12 cellular contexts compared by ENCODE assay signal in genomic region chr15:92005154-92005553, GRCh38.
A peak's percentile ranks its signal among the peaks of the same experiment; 100 is the strongest.
DNase-seq lines count a peak whose midpoint lies in the region; FAIRE-seq and TF ChIP-seq lines count a peak whose summit lies in the region.
"Had no signal": no experiment of that assay in that cellular context is flagged by ENCODE, and none has a peak within 500 bp of the region (broad histone marks: within the 10 kb centered on the region; RNA-seq: fewer than 3 reads in every experiment).

No MANE protein-coding gene starts in this region.

- H3K4me2 ChIP-seq in neural cell (ENCODE audit: low read length) = no peak overlapping the region
- H3K4me2 ChIP-seq: neural progenitor cell had no signal

- no peak overlapping the region for H3K27ac Mint-ChIP-seq in T-helper 2 cell treated with Interferon-gamma antibody and Interleukin-4, amounts not matched to agents 5 μg/mL and 100 μg/mL, for 36 hours
- H3K27ac Mint-ChIP-seq: neural progenitor cell had no signal

- no peaks in the 10 kb centered on the region for H4K20me1 ChIP-seq in neural cell (ENCODE audit: insufficient read depth)

- no peaks in the 10 kb centered on the region for H3K9me2 ChIP-seq in neural cell (ENCODE audit: insufficient read depth, low read length)

- H3K9ac ChIP-seq in neural cell (ENCODE audit: low read length) = no peak overlapping the region
- H3K9ac ChIP-seq: neural progenitor cell had no signal

- TF ChIP-seq EP300 in neural cell (conservative IDR thresholded peaks at IDR 0.05; ENCODE audit: poor library complexity, severe bottlenecking) = no peak

- no peaks in the 10 kb centered on the region for H3K9me3 ChIP-seq in neural cell (ENCODE audit: low read length)

- no peaks in the 10 kb centered on the region for H3K27me3 ChIP-seq in neural cell (ENCODE audit: insufficient read depth, low read depth, low read length)
- H3K27me3 ChIP-seq: neural progenitor cell had no signal

- FAIRE-seq in D721Med (lab: Jason Lieb, UNC) = no peak
- FAIRE-seq: keratinocyte had no signal

- no peaks in the 10 kb centered on the region for H3K27me3 Mint-ChIP-seq in T-helper 2 cell treated with Interferon-gamma antibody and Interleukin-4, amounts not matched to agents 5 μg/mL and 100 μg/mL, for 36 hours (ENCODE audit: low read depth)

- TF ChIP-seq RAD21 in neural cell (conservative IDR thresholded peaks at IDR 0.05) = no peak

- H2AFZ ChIP-seq in neural cell (ENCODE audit: low read depth, low read length) = no peak overlapping the region
- H2AFZ ChIP-seq: neural progenitor cell had no signal

- H3K36me3 Mint-ChIP-seq in T-helper 2 cell treated with Interferon-gamma antibody and Interleukin-4, amounts not matched to agents 5 μg/mL and 100 μg/mL, for 36 hours (ENCODE audit: low read depth) = no peaks in the 10 kb centered on the region
- H3K36me3 Mint-ChIP-seq: neural progenitor cell had no signal

- peaks cover 16% of the 10 kb centered on the region for H3F3A ChIP-seq in neural cell (ENCODE audit: insufficient read depth, low read length, poor library complexity, severe bottlenecking)

- H3K4me1 Mint-ChIP-seq in T-helper 2 cell treated with Interferon-gamma antibody and Interleukin-4, amounts not matched to agents 5 μg/mL and 100 μg/mL, for 36 hours (ENCODE audit: low read depth) = peaks cover 30% of the 10 kb centered on the region

- no peak for TF ChIP-seq CTCF in neural cell (IDR thresholded peaks at IDR 0.05; ENCODE audit: poor library complexity, severe bottlenecking)
- no peak for TF ChIP-seq CTCF in D721Med (IDR thresholded peaks at IDR 0.05; ENCODE audit: insufficient read depth, missing control alignments)

- H3K79me2 ChIP-seq in neural cell (replicated peaks; ENCODE audit: insufficient read depth, low read length) = peaks cover 36% of the 10 kb centered on the region

- no peaks in the 10 kb centered on the region for H3K36me3 ChIP-seq in neural cell (ENCODE audit: insufficient read depth, low read length)
- H3K36me3 ChIP-seq: neural progenitor cell had no signal

- H3K4me3 Mint-ChIP-seq in T-helper 2 cell treated with Interferon-gamma antibody and Interleukin-4, amounts not matched to agents 5 μg/mL and 100 μg/mL, for 36 hours = no peak overlapping the region
- H3K4me3 Mint-ChIP-seq: neural progenitor cell had no signal

- peak overlapping the region; percentile 18 for H3K4me3 ChIP-seq in neural cell (ENCODE audit: low read length)
- H3K4me3 ChIP-seq: neural progenitor cell had no signal

- H3K9me3 Mint-ChIP-seq in T-helper 2 cell treated with Interferon-gamma antibody and Interleukin-4, amounts not matched to agents 5 μg/mL and 100 μg/mL, for 36 hours = no peaks in the 10 kb centered on the region
- H3K9me3 Mint-ChIP-seq: neural progenitor cell had no signal

- DNase-seq in NCI-H2196 (lab: John Stamatoyannopoulos, UW; ENCODE audit: unreplicated experiment) = peak; percentile 10
- DNase-seq in NCI-H2196 treated with DMSO at 0.1 percent for 48 hours (lab: John Stamatoyannopoulos, UW; ENCODE audit: unreplicated experiment) = no peak
- peak; percentile 12 for DNase-seq in NCI-H146 treated with DMSO at 0.1 percent for 48 hours (lab: John Stamatoyannopoulos, UW; ENCODE audit: unreplicated experiment)
- peak; percentile 76 for DNase-seq in RPMI8226
- DNase-seq in NCI-H524 treated with DMSO at 0.1 percent for 48 hours (lab: John Stamatoyannopoulos, UW) = no peak
- no peak for DNase-seq in T-helper 2 cell treated with Interferon-gamma antibody and Interleukin-4, amounts not matched to agents 5 μg/mL and 100 μg/mL, for 36 hours (ENCODE audit: low spot score)
- DNase-seq in D721Med (ENCODE audit: insufficient read length, low spot score) = no peak
- DNase-seq: effector CD8-positive, alpha-beta T cell; retina had no signal

- H3K27ac ChIP-seq in neural cell (ENCODE audit: low read length) = no peak overlapping the region
- H3K27ac ChIP-seq: neural progenitor cell had no signal

TF ChIP-seq in neural cell, 6 proteins besides CTCF, POLR2A, EP300 and RAD21:
- TF ChIP-seq, protein P1, sequence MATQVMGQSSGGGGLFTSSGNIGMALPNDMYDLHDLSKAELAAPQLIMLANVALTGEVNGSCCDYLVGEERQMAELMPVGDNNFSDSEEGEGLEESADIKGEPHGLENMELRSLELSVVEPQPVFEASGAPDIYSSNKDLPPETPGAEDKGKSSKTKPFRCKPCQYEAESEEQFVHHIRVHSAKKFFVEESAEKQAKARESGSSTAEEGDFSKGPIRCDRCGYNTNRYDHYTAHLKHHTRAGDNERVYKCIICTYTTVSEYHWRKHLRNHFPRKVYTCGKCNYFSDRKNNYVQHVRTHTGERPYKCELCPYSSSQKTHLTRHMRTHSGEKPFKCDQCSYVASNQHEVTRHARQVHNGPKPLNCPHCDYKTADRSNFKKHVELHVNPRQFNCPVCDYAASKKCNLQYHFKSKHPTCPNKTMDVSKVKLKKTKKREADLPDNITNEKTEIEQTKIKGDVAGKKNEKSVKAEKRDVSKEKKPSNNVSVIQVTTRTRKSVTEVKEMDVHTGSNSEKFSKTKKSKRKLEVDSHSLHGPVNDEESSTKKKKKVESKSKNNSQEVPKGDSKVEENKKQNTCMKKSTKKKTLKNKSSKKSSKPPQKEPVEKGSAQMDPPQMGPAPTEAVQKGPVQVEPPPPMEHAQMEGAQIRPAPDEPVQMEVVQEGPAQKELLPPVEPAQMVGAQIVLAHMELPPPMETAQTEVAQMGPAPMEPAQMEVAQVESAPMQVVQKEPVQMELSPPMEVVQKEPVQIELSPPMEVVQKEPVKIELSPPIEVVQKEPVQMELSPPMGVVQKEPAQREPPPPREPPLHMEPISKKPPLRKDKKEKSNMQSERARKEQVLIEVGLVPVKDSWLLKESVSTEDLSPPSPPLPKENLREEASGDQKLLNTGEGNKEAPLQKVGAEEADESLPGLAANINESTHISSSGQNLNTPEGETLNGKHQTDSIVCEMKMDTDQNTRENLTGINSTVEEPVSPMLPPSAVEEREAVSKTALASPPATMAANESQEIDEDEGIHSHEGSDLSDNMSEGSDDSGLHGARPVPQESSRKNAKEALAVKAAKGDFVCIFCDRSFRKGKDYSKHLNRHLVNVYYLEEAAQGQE (IDR thresholded peaks at IDR 0.05; ENCODE audit: borderline replicate concordance) = no peak
- no peak for TF ChIP-seq EZH2 (IDR thresholded peaks at IDR 0.05; ENCODE audit: borderline replicate concordance, insufficient read depth, low read length, poor library complexity, severe bottlenecking)
- no peak for TF ChIP-seq MXI1 (conservative IDR thresholded peaks at IDR 0.05; ENCODE audit: poor library complexity, severe bottlenecking)
- no peak for TF ChIP-seq TAF1 (IDR thresholded peaks at IDR 0.05; ENCODE audit: low read depth)
- TF ChIP-seq POLR2AphosphoS5 (IDR thresholded peaks at IDR 0.05) = no peak
- TF ChIP-seq SMC3 (conservative IDR thresholded peaks at IDR 0.05; ENCODE audit: poor library complexity) = no peak

Comparison
In these comparisons a context has a peak if more than half of its experiments do, and no peak if none do; other contexts are left out.
1. DNase-seq: peak in NCI-H2196 (single experiment), NCI-H146 treated with DMSO at 0.1 percent for 48 hours (single experiment) and RPMI8226 (single experiment); none in NCI-H2196 treated with DMSO at 0.1 percent for 48 hours (single experiment), NCI-H524 treated with DMSO at 0.1 percent for 48 hours (single experiment), T-helper 2 cell treated with Interferon-gamma antibody and Interleukin-4, amounts not matched to agents 5 μg/mL and 100 μg/mL, for 36 hours (single experiment) and D721Med (single experiment).